In the genomic region with DNA sequence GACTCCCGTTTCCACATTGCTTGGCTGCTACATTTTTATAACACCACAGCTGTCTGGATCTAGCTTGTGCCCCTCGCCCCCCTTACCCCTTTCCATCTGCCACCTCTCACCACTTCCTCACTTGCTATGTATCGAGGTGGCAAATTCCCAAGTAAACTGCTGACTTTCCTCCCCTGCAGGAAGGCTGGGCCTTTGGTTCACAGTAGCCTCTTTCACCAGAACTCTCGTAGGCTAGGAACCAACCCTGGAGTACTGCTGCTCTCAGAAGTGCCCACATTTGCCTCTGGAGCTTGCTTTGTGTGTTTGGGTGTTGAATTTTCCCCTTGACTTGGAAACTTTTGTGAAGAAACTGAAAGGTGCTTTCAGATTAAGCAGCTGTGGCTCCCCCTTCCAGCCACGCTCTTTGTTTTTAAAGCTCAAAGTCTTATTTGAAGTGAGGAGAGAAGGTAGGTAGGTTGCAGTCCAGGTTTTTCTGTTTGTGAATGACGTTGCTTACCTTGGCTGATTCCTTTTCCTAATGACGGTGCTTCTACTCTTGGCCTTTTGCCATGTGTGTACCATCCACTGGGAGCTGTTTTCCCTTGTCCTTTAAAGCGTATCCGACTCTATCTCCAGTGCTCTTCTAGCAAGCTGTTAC, we compare ENCODE assay signal across 8 cellular contexts.
DNase-seq lines count a peak whose midpoint lies in the region; ATAC-seq and TF ChIP-seq lines count a peak whose summit lies in the region.

No MANE protein-coding gene starts in this region.

- H4K8ac ChIP-seq in H9 (replicated peaks; ENCODE audit: insufficient read length, low read depth, low read length): no peak overlapping the region

- no peak overlapping the region for H3K27ac ChIP-seq in H9 (ENCODE audit: insufficient read length, low read depth, low read length)
- H3K27ac ChIP-seq in coronary artery: peak overlapping the region in 1 of 2 donors; percentile 57
- H3K27ac ChIP-seq in tibial artery: peak overlapping the region in 1 of 2 donors; percentile 27

- H4K5ac ChIP-seq in H9 (ENCODE audit: insufficient read length, low read depth, low read length): no peak overlapping the region

- H3K79me2 ChIP-seq in H9 (ENCODE audit: insufficient read depth, low read length): peaks cover 6% of the 10 kb centered on the region; the same call in 1 of the 2 replicates

- H2AK5ac ChIP-seq in H9 (ENCODE audit: insufficient read length, low read length): no peak overlapping the region

- H3T11ph ChIP-seq in H9 (ENCODE audit: low read length): no peak overlapping the region

- H4K20me1 ChIP-seq in H9 (ENCODE audit: control insufficient read depth, insufficient read depth, insufficient read length): no peaks in the 10 kb centered on the region

- no peak overlapping the region for H3K4me2 ChIP-seq in H9 (ENCODE audit: insufficient read depth, insufficient read length, low read length)

- H3K4me1 Mint-ChIP-seq in H9: peaks cover 41 to 49% of the 10 kb centered on the region in 2 experiments
- peaks cover 37% of the 10 kb centered on the region for H3K4me1 Mint-ChIP-seq in nephron

- TF ChIP-seq CTCF in H9 (conservative IDR thresholded peaks at IDR 0.05) (no peak), coronary artery (IDR thresholded peaks at IDR 0.05) (no peak), nephron (IDR thresholded peaks at IDR 0.05; ENCODE audit: unreplicated experiment in 3 of 3) (no peak), tibial artery (IDR thresholded peaks at IDR 0.05) (no peak)

- H2BK120ac ChIP-seq in H9 (ENCODE audit: low read depth, low read length, poor library complexity, severe bottlenecking): no peak overlapping the region

- no peak overlapping the region for H3K14ac ChIP-seq in H9 (ENCODE audit: insufficient read depth, low read length)

- peaks cover 7% of the 10 kb centered on the region for H3K79me1 ChIP-seq in H9 (ENCODE audit: insufficient read depth, low read depth, low read length, poor library complexity, severe bottlenecking)

- peaks cover 0 to 4% (median 0%) of the 10 kb centered on the region in 3 experiments; a peak in 4 of 7 replicates for H3K36me3 Mint-ChIP-seq in H9 (ENCODE audit: insufficient read depth in 1 of 3, low read depth in 3 of 3)
- no peaks in the 10 kb centered on the region for H3K36me3 Mint-ChIP-seq in nephron (ENCODE audit: low read depth)

- H3K4ac ChIP-seq in H9 (ENCODE audit: low read depth, low read length): no peak overlapping the region

- H3K27ac Mint-ChIP-seq in H9: peak overlapping the region in 2 of 3 experiments; percentile 78 to 96; a peak in 4 of 7 replicates
- peak overlapping the region; percentile 54 to 69 (median 56) for H3K27ac Mint-ChIP-seq in nephron

- H3K27me3 ChIP-seq in H9 (ENCODE audit: insufficient read depth, low read length) (no peaks in the 10 kb centered on the region), tibial artery (no peaks in the 10 kb centered on the region)

- no peak overlapping the region for H2AFZ ChIP-seq in H9 (ENCODE audit: low read length)

- no peaks in the 10 kb centered on the region for H3K9me3 ChIP-seq in H9 (ENCODE audit: control insufficient read depth, low read depth, low read length)
- no peaks in the 10 kb centered on the region for H3K9me3 ChIP-seq in tibial artery

- H3K9ac ChIP-seq in H9 (ENCODE audit: extremely low read depth, insufficient read length, low read length): no peak overlapping the region

- peaks cover 8% of the 10 kb centered on the region; the same call in 1 of the 2 replicates for H3K4me1 ChIP-seq in H9 (ENCODE audit: insufficient read depth, low read length)
- peaks cover 0 to 59% (median 28%) of the 10 kb centered on the region in 4 donors for H3K4me1 ChIP-seq in tibial artery

- no peak overlapping the region for H2BK12ac ChIP-seq in H9 (ENCODE audit: insufficient read length, low read depth, low read length)

- no peak overlapping the region; a peak in 1 of 5 replicates for H3K4me3 Mint-ChIP-seq in H9
- H3K4me3 Mint-ChIP-seq in nephron: no peak overlapping the region

- no peaks in the 10 kb centered on the region for H3K36me3 ChIP-seq in tibial artery

- no peak overlapping the region for H3K23ac ChIP-seq in H9 (ENCODE audit: insufficient read length, low read depth, low read length)

- H3K27me3 Mint-ChIP-seq in H9 (ENCODE audit: low read depth) (no peaks in the 10 kb centered on the region), nephron (ENCODE audit: low read depth) (no peaks in the 10 kb centered on the region)

- no CpG with 5 or more reads among the region's 9 CpGs for WGBS in H9 (ENCODE audit: extremely low coverage, insufficient read length, low lambda C conversion rate)

- no peak overlapping the region for H2BK20ac ChIP-seq in H9 (ENCODE audit: low read depth, low read length, poor library complexity, severe bottlenecking)

- H3K9me3 Mint-ChIP-seq in H9 (peaks cover 0 to 7% of the 10 kb centered on the region in 2 experiments; a peak in 3 of 5 replicates), nephron (peaks cover 17% of the 10 kb centered on the region)

- intact Hi-C loops in tibial artery (cut with DNase I; ENCODE audit: low total_unique reads): no loop called here

- no peak overlapping the region for H4K91ac ChIP-seq in H9 (ENCODE audit: insufficient read length, low read depth, low read length)

- H2BK15ac ChIP-seq in H9 (ENCODE audit: low read depth, low read length): no peak overlapping the region

- peak; percentile 32 for DNase-seq in H9
- peak; percentile 59 for DNase-seq in NCI-H774 (lab: John Stamatoyannopoulos, UW)
- DNase-seq in coronary artery (ENCODE audit: low spot score): no peak
- no peak for DNase-seq in activated gamma-delta T cell treated with Interleukin-2 at 50 U/mL for 16 hours
- no peak for DNase-seq in tibial artery

- ATAC-seq in HG02759 (IDR thresholded peaks at IDR 0.05; ENCODE audit: unreplicated experiment) (no peak), GM18870 (IDR thresholded peaks at IDR 0.05; ENCODE audit: unreplicated experiment) (no peak)

- H3K4me3 ChIP-seq in coronary artery (peak overlapping the region; percentile 24), tibial artery (no peak overlapping the region)

- no peak overlapping the region for H2BK5ac ChIP-seq in H9 (ENCODE audit: insufficient read length, low read length)

- no peaks in the 10 kb centered on the region for H3K23me2 ChIP-seq in H9 (ENCODE audit: insufficient read length, low read depth, low read length, poor library complexity, severe bottlenecking)

- H3K56ac ChIP-seq in H9 (ENCODE audit: insufficient read length, low read depth, low read length): no peak overlapping the region

- no peak overlapping the region for H3K18ac ChIP-seq in H9 (ENCODE audit: insufficient read length, low read depth, low read length)

Comparison
In these comparisons a context has a peak if more than half of its experiments do, and no peak if none do; other contexts are left out.
1. DNase-seq: peak in H9 (single experiment) and NCI-H774 (single experiment); none in coronary artery (single experiment), activated gamma-delta T cell treated with Interleukin-2 at 50 U/mL for 16 hours (single experiment) and tibial artery (0 of 2).